ENCODE assay signal across 8 cellular contexts in genomic region chr10:10589540-10589939, GRCh38.
A peak's percentile ranks its signal among the peaks of the same experiment; 100 is the strongest.
DNase-seq lines count a peak whose midpoint lies in the region; ATAC-seq, FAIRE-seq and TF ChIP-seq lines count a peak whose summit lies in the region.

No MANE protein-coding gene starts in this region.

- H3K4me3 ChIP-seq in epithelial cell of proximal tubule (ENCODE audit: low read depth, low read length) (no peak overlapping the region), upper lobe of right lung (no peak overlapping the region), pancreas (no peak overlapping the region)

- FAIRE-seq in pancreas (lab: Jason Lieb, UNC): no peak

- 39 to 50% methylated on average over 3 of the region's 3 CpGs for WGBS in pancreas, 2 donors

- intact Hi-C loops in Right ventricle myocardium inferior (cut with DNase I) (no loop called here), cardiac septum (cut with DNase I) (no loop called here), upper lobe of right lung (cut with DNase I) (no loop called here), pancreas (cut with DNase I) (no loop called here)

- no peaks in the 10 kb centered on the region for H3K9me3 ChIP-seq in upper lobe of right lung
- no peaks in the 10 kb centered on the region for H3K9me3 ChIP-seq in pancreas

- TF ChIP-seq CTCF in epithelial cell of proximal tubule (conservative IDR thresholded peaks at IDR 0.05; ENCODE audit: low read depth, low read length) (no peak), upper lobe of right lung (IDR thresholded peaks at IDR 0.05) (no peak), pancreas (IDR thresholded peaks at IDR 0.05) (no peak)

- H3K4me1 Mint-ChIP-seq in activated CD8-positive, alpha-beta memory T cell treated with anti-CD3 and anti-CD28 coated beads, Interleukin-2, amount 10 ng/mL, durations not matched to agents 7 days and 5 days: no peaks in the 10 kb centered on the region

- ATAC-seq in Right ventricle myocardium inferior: peak; percentile 38
- peak; percentile 82 for ATAC-seq in HG03439 (IDR thresholded peaks at IDR 0.05; ENCODE audit: unreplicated experiment)
- peak; percentile 28 for ATAC-seq in upper lobe of right lung
- ATAC-seq in pancreas: no peak
- no peak for ATAC-seq in activated CD8-positive, alpha-beta memory T cell treated with anti-CD3 and anti-CD28 coated beads, Interleukin-2, amount 10 ng/mL, durations not matched to agents 7 days and 5 days

- H3K9me3 Mint-ChIP-seq in activated CD8-positive, alpha-beta memory T cell treated with anti-CD3 and anti-CD28 coated beads, Interleukin-2, amount 10 ng/mL, durations not matched to agents 7 days and 5 days (ENCODE audit: low read depth): no peaks in the 10 kb centered on the region

- H3K27ac ChIP-seq in upper lobe of right lung: no peak overlapping the region
- no peak overlapping the region for H3K27ac ChIP-seq in pancreas

- no peaks in the 10 kb centered on the region for H3K27me3 ChIP-seq in upper lobe of right lung
- no peaks in the 10 kb centered on the region for H3K27me3 ChIP-seq in pancreas

- H3K36me3 ChIP-seq in upper lobe of right lung (no peaks in the 10 kb centered on the region), pancreas (no peaks in the 10 kb centered on the region)

- H3K4me1 ChIP-seq in upper lobe of right lung: no peaks in the 10 kb centered on the region
- no peaks in the 10 kb centered on the region for H3K4me1 ChIP-seq in pancreas

- H3K4me3 Mint-ChIP-seq in activated CD8-positive, alpha-beta memory T cell treated with anti-CD3 and anti-CD28 coated beads, Interleukin-2, amount 10 ng/mL, durations not matched to agents 7 days and 5 days: no peak overlapping the region

- no peaks in the 10 kb centered on the region for H3K36me3 Mint-ChIP-seq in activated CD8-positive, alpha-beta memory T cell treated with anti-CD3 and anti-CD28 coated beads, Interleukin-2, amount 10 ng/mL, durations not matched to agents 7 days and 5 days

- H3K27me3 Mint-ChIP-seq in activated CD8-positive, alpha-beta memory T cell treated with anti-CD3 and anti-CD28 coated beads, Interleukin-2, amount 10 ng/mL, durations not matched to agents 7 days and 5 days: no peaks in the 10 kb centered on the region

- H3K27ac Mint-ChIP-seq in activated CD8-positive, alpha-beta memory T cell treated with anti-CD3 and anti-CD28 coated beads, Interleukin-2, amount 10 ng/mL, durations not matched to agents 7 days and 5 days: no peak overlapping the region

- CTCF ChIA-PET in activated CD8-positive, alpha-beta memory T cell treated with anti-CD3 and anti-CD28 coated beads, Interleukin-2, amount 10 ng/mL, durations not matched to agents 7 days and 5 days (lab: Charles Lee): no interaction called here

- DNase-seq in Right ventricle myocardium inferior (ENCODE audit: missing footprints): no peak
- no peak for DNase-seq in cardiac septum (ENCODE audit: low spot score)
- DNase-seq in epithelial cell of proximal tubule (ENCODE audit: low read depth): peak; percentile 33
- no peak for DNase-seq in upper lobe of right lung
- no peak for DNase-seq in pancreas
- DNase-seq in HuH-7.5 (ENCODE audit: low spot score): no peak
- DNase-seq in activated CD8-positive, alpha-beta memory T cell treated with anti-CD3 and anti-CD28 coated beads, Interleukin-2, amount 10 ng/mL, durations not matched to agents 7 days and 5 days: no peak

Comparison
In these comparisons a context has a peak if more than half of its experiments do, and no peak if none do; other contexts are left out.
1. ATAC-seq: peak in Right ventricle myocardium inferior (single experiment), HG03439 (single experiment) and upper lobe of right lung (single experiment); none in pancreas (0 of 4) and activated CD8-positive, alpha-beta memory T cell treated with anti-CD3 and anti-CD28 coated beads, Interleukin-2, amount 10 ng/mL, durations not matched to agents 7 days and 5 days (single experiment).